Comparison of ENCODE assay signal across 10 cellular contexts in genomic region chr13:31797154-31797775, GRCh38. TPM values are rescaled to one million over a fixed set of nuclear protein-coding genes. Genes with fewer than 3 reads are reported as not detected.
A peak's percentile ranks its signal among the peaks of the same experiment; 100 is the strongest.
DNase-seq lines count a peak whose midpoint lies in the region; ATAC-seq and TF ChIP-seq lines count a peak whose summit lies in the region.
"Had no signal": no experiment of that assay in that cellular context is flagged by ENCODE, and none has a peak within 500 bp of the region (broad histone marks: within the 10 kb centered on the region; RNA-seq: fewer than 3 reads in every experiment).

No MANE protein-coding gene starts in this region.

- no peaks in the 10 kb centered on the region for H3K4me1 ChIP-seq in psoas muscle

- H3K4me3 ChIP-seq in epithelial cell of proximal tubule (ENCODE audit: low read depth, low read length), result no peak overlapping the region
- H3K4me3 ChIP-seq in psoas muscle, result no peak overlapping the region

- WGBS in psoas muscle, 3 donors, result 30 to 37% (median 34%) methylated on average over 7 of the region's 7 CpGs

- H3K27ac ChIP-seq in psoas muscle, result no peak overlapping the region

- TF ChIP-seq CTCF in epithelial cell of proximal tubule (conservative IDR thresholded peaks at IDR 0.05; ENCODE audit: low read depth, low read length) (peak; percentile 55), psoas muscle (IDR thresholded peaks at IDR 0.05) (peak; percentile 24)

- no peaks in the 10 kb centered on the region for H3K27me3 ChIP-seq in psoas muscle (ENCODE audit: insufficient read depth in 3 of 3, low read length in 2 of 3)

- no peaks in the 10 kb centered on the region for H3K36me3 ChIP-seq in psoas muscle (ENCODE audit: insufficient read depth in 1 of 2, low read depth in 1 of 2)

- DNase-seq in GM03348 (ENCODE audit: low spot score), result peak; percentile 72
- DNase-seq in NCI-H748 treated with DMSO at 0.1 percent for 48 hours (lab: John Stamatoyannopoulos, UW), result peak; percentile 86
- DNase-seq in epithelial cell of proximal tubule (ENCODE audit: low read depth), result no peak
- no peak for DNase-seq in psoas muscle
- no peak for DNase-seq in central memory CD4-positive, alpha-beta T cell

- intact Hi-C loops in psoas muscle (cut with DNase I), result no loop called here

- H3K9me3 ChIP-seq in psoas muscle, result no peaks in the 10 kb centered on the region

- ATAC-seq in psoas muscle, result no peak
- ATAC-seq in GM21515 (IDR thresholded peaks at IDR 0.05; ENCODE audit: unreplicated experiment), result no peak
- no peak for ATAC-seq in esophagus mucosa
- ATAC-seq in HG02981 (IDR thresholded peaks at IDR 0.05; ENCODE audit: unreplicated experiment), result no peak
- ATAC-seq: stimulated activated memory B cell treated with anti-CD40 and anti-IgM and Interleukin-4, amounts not matched to agents 10 μg/mL and 1 μg/mL and 100 μg/mL, for 72 hours had no signal

RNA-seq across cellular contexts. Expression of gene RXFP2, which starts 57.9 kb away (rescaled TPM):
- total RNA-seq in epithelial cell of proximal tubule (not detected in 2 replicates), psoas muscle (1 to 10 TPM in 1 of 4 donors, under 1 TPM in 1, not detected in 2; 0.47 to 1.7 TPM), esophagus mucosa (not detected)
- polyA plus RNA-seq in psoas muscle, result 1 to 10 TPM in 2 of 3 donors, under 1 TPM in 1; 0.66 to 4.0 (median 1.2) TPM
- polyA plus RNA-seq: esophagus had no signal

Comparison
In these comparisons a context has a peak if more than half of its experiments do, and no peak if none do; other contexts are left out.
1. DNase-seq: peak in GM03348 (single experiment) and NCI-H748 treated with DMSO at 0.1 percent for 48 hours (single experiment); none in epithelial cell of proximal tubule (single experiment), psoas muscle (0 of 2) and central memory CD4-positive, alpha-beta T cell (single experiment).